Comparison of ENCODE assay signal across 14 cellular contexts in the genomic region with DNA sequence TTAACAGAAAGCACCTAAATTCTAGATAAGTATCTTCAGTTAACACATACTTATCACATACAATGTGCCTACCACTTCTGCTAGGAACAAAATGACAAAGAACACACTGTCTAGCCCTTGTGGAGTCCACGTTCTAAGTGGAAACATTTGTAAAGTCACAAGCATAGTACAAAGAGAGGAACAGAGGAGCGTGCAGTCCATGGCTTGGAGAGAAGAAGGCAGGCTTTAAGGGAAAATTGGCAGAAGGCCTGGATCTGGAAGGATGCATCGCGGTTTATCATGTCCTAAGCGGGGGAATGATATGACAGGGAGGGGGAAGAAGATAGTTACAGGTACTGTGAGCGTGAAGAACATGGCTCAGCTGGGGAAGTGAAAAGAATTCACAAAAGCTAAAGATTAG.
DNase-seq lines count a peak whose midpoint lies in the region; ATAC-seq and TF ChIP-seq lines count a peak whose summit lies in the region.
"Had no signal": no experiment of that assay in that cellular context is flagged by ENCODE, and none has a peak within 500 bp of the region (broad histone marks: within the 10 kb centered on the region; RNA-seq: fewer than 3 reads in every experiment).

No MANE protein-coding gene starts in this region.

- peaks cover 19% of the 10 kb centered on the region for H3K36me3 Mint-ChIP-seq in mesothelial cell of epicardium
- H3K36me3 Mint-ChIP-seq: CD4-positive, CD25-positive, alpha-beta regulatory T cell had no signal

- TF ChIP-seq CTCF in fibroblast of mammary gland (conservative IDR thresholded peaks at IDR 0.05; ENCODE audit: control insufficient read depth, insufficient read depth, low read depth, low read length) (no peak), mesothelial cell of epicardium (IDR thresholded peaks at IDR 0.05; ENCODE audit: unreplicated experiment) (no peak)

- peaks cover 2% of the 10 kb centered on the region for H3K4me1 Mint-ChIP-seq in mesothelial cell of epicardium
- H3K4me1 Mint-ChIP-seq: CD4-positive, CD25-positive, alpha-beta regulatory T cell had no signal

- peak; percentile 70 for DNase-seq in COLO829 (ENCODE audit: low spot score)
- DNase-seq in fibroblast of mammary gland (ENCODE audit: low read depth), result peak; percentile 18
- DNase-seq in left ventricle myocardium superior, result no peak
- DNase-seq in mesothelial cell of epicardium (ENCODE audit: low spot score in 2 of 2, unreplicated experiment in 2 of 2), result no peak
- DNase-seq in NOMO-1 treated with dmso at 0.1 percent for 144 hours (lab: John Stamatoyannopoulos, UW; ENCODE audit: unreplicated experiment), result no peak
- no peak for DNase-seq in mucosa of gallbladder (ENCODE audit: low spot score)
- DNase-seq in glomerular visceral epithelial cell (ENCODE audit: extremely low spot score), result no peak
- no peak for DNase-seq in NCI-H1092 treated with DMSO at 0.1 percent for 48 hours (lab: John Stamatoyannopoulos, UW)
- DNase-seq: ACHN; CD4-positive, CD25-positive, alpha-beta regulatory T cell; DMS79; GM23248 had no signal

- H3K27ac Mint-ChIP-seq in mesothelial cell of epicardium, result peak overlapping the region; percentile 35
- H3K27ac Mint-ChIP-seq: CD4-positive, CD25-positive, alpha-beta regulatory T cell had no signal

- peaks cover 30% of the 10 kb centered on the region for H3K9me3 Mint-ChIP-seq in mesothelial cell of epicardium

- peak; percentile 74 for ATAC-seq in left ventricle myocardium superior
- ATAC-seq: GM12878 had no signal

- no peak overlapping the region for H3K4me3 Mint-ChIP-seq in mesothelial cell of epicardium
- H3K4me3 Mint-ChIP-seq: CD4-positive, CD25-positive, alpha-beta regulatory T cell had no signal

- H3K27me3 Mint-ChIP-seq in mesothelial cell of epicardium (ENCODE audit: low read depth), result no peaks in the 10 kb centered on the region

- H3K4me3 ChIP-seq in fibroblast of mammary gland (ENCODE audit: control insufficient read depth, low read depth, low read length), result no peak overlapping the region
- H3K4me3 ChIP-seq: BLaER1 treated with 17β-estradiol and CSF1 and Interleukin-3, amounts not matched to agents 10 nM and 100 nM; GM12878; GM23248 had no signal

- intact Hi-C loops in left ventricle myocardium superior (cut with micrococcal nuclease), result no loop called here

Comparison
In these comparisons a context has a peak if more than half of its experiments do, and no peak if none do; other contexts are left out.
1. DNase-seq: peak in COLO829 (single experiment) and fibroblast of mammary gland (single experiment); none in left ventricle myocardium superior (single experiment), mesothelial cell of epicardium (0 of 2), NOMO-1 treated with dmso at 0.1 percent for 144 hours (single experiment), mucosa of gallbladder (single experiment), glomerular visceral epithelial cell (single experiment) and NCI-H1092 treated with DMSO at 0.1 percent for 48 hours (single experiment).